ENCODE assay signal across 8 cellular contexts in genomic region chr1:110150330-110151174, GRCh38.
DNase-seq lines count a peak whose midpoint lies in the region; ATAC-seq lines count a peak whose summit lies in the region.

Gene SLC6A17 (plus strand): TSS chr1:110150494. CDS start chr1:110166930, 16,436 bp downstream.

- peak within 1 kb of the TSS; percentile 63 for H3K4me3 ChIP-seq in iPS-18c (ENCODE audit: insufficient read depth, low read depth, low read length)

- H3K27ac ChIP-seq in angular gyrus (ENCODE audit: low read depth, low read length): peak within 1 kb of the TSS; percentile 81

- ATAC-seq in HG02973 (IDR thresholded peaks at IDR 0.05; ENCODE audit: unreplicated experiment) (no peak), HG03097 (IDR thresholded peaks at IDR 0.05; ENCODE audit: low FRiP score, unreplicated experiment) (no peak)

- DNase-seq in DMS 273 treated with DMSO at 0.1 percent for 48 hours (lab: John Stamatoyannopoulos, UW) (peak; percentile 13), NCI-H1105 treated with DMSO at 0.1 percent for 48 hours (lab: John Stamatoyannopoulos, UW) (peak; percentile 44), pons (ENCODE audit: low spot score) (no peak)
- peak; percentile 77 for DNase-seq in stimulated activated CD8-positive, alpha-beta memory T cell treated with anti-CD3 and anti-CD28 coated beads, Interleukin-4, amount 100 ng/mL, for 48 hours

- H3K9me3 ChIP-seq in iPS-18c (ENCODE audit: control insufficient read depth, insufficient read depth, low read length): no peaks in the 10 kb centered on the region
